ENCODE assay signal across 20 cellular contexts in genomic region chr19:8536282-8536681, GRCh38. TPM values are rescaled to one million over a fixed set of nuclear protein-coding genes. Genes with fewer than 3 reads are reported as not detected.
DNase-seq lines count a peak whose midpoint lies in the region; ATAC-seq, FAIRE-seq and TF ChIP-seq lines count a peak whose summit lies in the region.
"Had no signal": no experiment of that assay in that cellular context is flagged by ENCODE, and none has a peak within 500 bp of the region (broad histone marks: within the 10 kb centered on the region; RNA-seq: fewer than 3 reads in every experiment).

No MANE protein-coding gene starts in this region.

- no peaks in the 10 kb centered on the region for H3K4me1 Mint-ChIP-seq in CD8-positive, alpha-beta T cell (ENCODE audit: low read depth)
- 0 out of 4 replicates have a peak, but pooled peaks cover 0 to 5% of the 10 kb centered on the region in 2 experiments for H3K4me1 Mint-ChIP-seq in H9

- POLR2A ChIA-PET in CD8-positive, alpha-beta T cell (lab: Charles Lee), result no interaction called here
- POLR2A ChIA-PET in H1 (lab: Charles Lee; ENCODE audit: partially characterized antibody), result no interaction called here

- TF ChIP-seq POLR2A in H1 (IDR thresholded peaks at IDR 0.05; ENCODE audit: control extremely low read depth in 1 of 2, low read depth in 2 of 2, low read length in 2 of 2), result no peak

- H3K14ac ChIP-seq in H9 (ENCODE audit: insufficient read depth, low read length) (no peak overlapping the region), H1 (ENCODE audit: insufficient read length) (no peak overlapping the region)

- H2BK15ac ChIP-seq in H9 (ENCODE audit: low read depth, low read length) (no peak overlapping the region), H1 (ENCODE audit: low read length) (no peak overlapping the region)

- H3K4me1 ChIP-seq in CD8-positive, alpha-beta T cell (ENCODE audit: insufficient read depth, low read length), result no peaks in the 10 kb centered on the region
- H3K4me1 ChIP-seq in H9 (ENCODE audit: insufficient read depth, low read length) (no peaks in the 10 kb centered on the region), H1 (replicated peaks in 1 of 4; ENCODE audit: control insufficient read depth in 3 of 4, insufficient read depth in 4 of 4, low read length in 3 of 4) (0 out of 7 replicates have a peak, but pooled peaks cover 0 to 3% (median 0%) of the 10 kb centered on the region in 4 experiments), neutrophil (ENCODE audit: control insufficient read depth in 1 of 2, insufficient read depth in 1 of 2, low read depth in 1 of 2, low read length in 1 of 2) (peaks cover 14% of the 10 kb centered on the region in 2 experiments)
- H3K4me1 ChIP-seq: SJSA1 had no signal

- H3K79me1 ChIP-seq in H9 (ENCODE audit: insufficient read depth, low read depth, low read length, poor library complexity, severe bottlenecking) (no peaks in the 10 kb centered on the region), H1 (ENCODE audit: low read depth, low read length) (no peaks in the 10 kb centered on the region)

- no peak overlapping the region for H3K27ac ChIP-seq in CD8-positive, alpha-beta T cell (ENCODE audit: low read depth, low read length)
- no peak overlapping the region for H3K27ac ChIP-seq in H9 (ENCODE audit: insufficient read length, low read depth, low read length)
- no peak overlapping the region for H3K27ac ChIP-seq in H1 (ENCODE audit: low read depth, low read length)
- peak overlapping the region; percentile 50 for H3K27ac ChIP-seq in neutrophil
- H3K27ac ChIP-seq: Peyer's patch, SJSA1 had no signal

- H3K9me3 ChIP-seq in CD8-positive, alpha-beta T cell (ENCODE audit: low read length), result no peaks in the 10 kb centered on the region
- H3K9me3 ChIP-seq in H9 (ENCODE audit: control insufficient read depth, low read depth, low read length), result no peaks in the 10 kb centered on the region
- no peaks in the 10 kb centered on the region for H3K9me3 ChIP-seq in H1 (ENCODE audit: insufficient read depth in 2 of 2, low read depth in 1 of 2, low read length in 1 of 2)
- peaks cover 14% of the 10 kb centered on the region for H3K9me3 ChIP-seq in neutrophil
- H3K9me3 ChIP-seq: Peyer's patch, SJSA1 had no signal

- H3K27me3 Mint-ChIP-seq in CD8-positive, alpha-beta T cell (ENCODE audit: low read depth), result no peaks in the 10 kb centered on the region
- H3K27me3 Mint-ChIP-seq in H9 (ENCODE audit: low read depth), result peaks cover 2% of the 10 kb centered on the region
- H3K27me3 Mint-ChIP-seq: CD4-positive, alpha-beta T cell had no signal

- TF ChIP-seq RAD21 in H1 (IDR thresholded peaks at IDR 0.05 in 1 of 2, conservative IDR thresholded peaks at IDR 0.05 in 1 of 2; ENCODE audit: low read depth in 2 of 2, low read length in 2 of 2), result no peak

- no peak for FAIRE-seq in H1 (lab: Jason Lieb, UNC)
- FAIRE-seq: GM12878, K562 had no signal

- H2AK5ac ChIP-seq in H9 (ENCODE audit: insufficient read length, low read length) (no peak overlapping the region), H1 (ENCODE audit: low read depth, low read length) (no peak overlapping the region)

- no peaks in the 10 kb centered on the region for H3K9me3 Mint-ChIP-seq in CD8-positive, alpha-beta T cell
- no peaks in the 10 kb centered on the region for H3K9me3 Mint-ChIP-seq in H9
- H3K9me3 Mint-ChIP-seq: CD4-positive, alpha-beta T cell had no signal

- H3K4me2 ChIP-seq in H9 (ENCODE audit: insufficient read depth, insufficient read length, low read length) (no peak overlapping the region), H1 (ENCODE audit: insufficient read depth in 1 of 2, low read depth in 2 of 2, low read length in 2 of 2) (no peak overlapping the region)

- H3K79me2 ChIP-seq in H9 (ENCODE audit: insufficient read depth, low read length) (no peaks in the 10 kb centered on the region), H1 (ENCODE audit: control insufficient read depth in 1 of 2, insufficient read depth in 2 of 2, low read length in 2 of 2) (no peaks in the 10 kb centered on the region)

- no peaks in the 10 kb centered on the region for H3K27me3 ChIP-seq in CD8-positive, alpha-beta T cell (ENCODE audit: insufficient read depth, low read length)
- H3K27me3 ChIP-seq in H9 (ENCODE audit: insufficient read depth, low read length) (no peaks in the 10 kb centered on the region), H1 (replicated peaks in 1 of 4; ENCODE audit: control insufficient read depth in 3 of 4, extremely low read depth in 1 of 4, insufficient read depth in 3 of 4, low read length in 3 of 4) (no peaks in the 10 kb centered on the region), neutrophil (no peaks in the 10 kb centered on the region)
- H3K27me3 ChIP-seq: Peyer's patch, SJSA1 had no signal

- H2BK120ac ChIP-seq in H9 (ENCODE audit: low read depth, low read length, poor library complexity, severe bottlenecking), result no peak overlapping the region
- no peak overlapping the region for H2BK120ac ChIP-seq in H1 (replicated peaks; ENCODE audit: low read depth, low read length)

- CTCF ChIA-PET in CD8-positive, alpha-beta T cell (lab: Charles Lee), result no interaction called here
- CTCF ChIA-PET in H1 (lab: Charles Lee; ENCODE audit: partially characterized antibody), result no interaction called here

- no peak overlapping the region for H3K4me3 Mint-ChIP-seq in CD8-positive, alpha-beta T cell
- H3K4me3 Mint-ChIP-seq in H9, result no peak overlapping the region
- H3K4me3 Mint-ChIP-seq: CD4-positive, alpha-beta T cell had no signal

- H3K56ac ChIP-seq in H9 (ENCODE audit: insufficient read length, low read depth, low read length), result no peak overlapping the region
- no peak overlapping the region for H3K56ac ChIP-seq in H1 (replicated peaks; ENCODE audit: insufficient read length, low read depth, low read length)

- no peak overlapping the region for H2AFZ ChIP-seq in H9 (ENCODE audit: low read length)
- H2AFZ ChIP-seq in H1 (ENCODE audit: low read length), result no peak overlapping the region

- H2BK20ac ChIP-seq in H9 (ENCODE audit: low read depth, low read length, poor library complexity, severe bottlenecking) (no peak overlapping the region), H1 (ENCODE audit: low read length) (no peak overlapping the region)

- H3K36me3 ChIP-seq in CD8-positive, alpha-beta T cell (ENCODE audit: insufficient read depth, low read length), result no peaks in the 10 kb centered on the region
- 0 out of 8 replicates have a peak, but pooled peaks cover 0 to 3% (median 0%) of the 10 kb centered on the region in 4 experiments for H3K36me3 ChIP-seq in H1 (ENCODE audit: control insufficient read depth in 2 of 4, insufficient read depth in 4 of 4, low read length in 3 of 4)
- peaks cover 100% of the 10 kb centered on the region for H3K36me3 ChIP-seq in neutrophil
- H3K36me3 ChIP-seq: Peyer's patch, SJSA1 had no signal

- H3K23me2 ChIP-seq in H9 (ENCODE audit: insufficient read length, low read depth, low read length, poor library complexity, severe bottlenecking) (no peaks in the 10 kb centered on the region), H1 (ENCODE audit: low read depth, low read length) (no peaks in the 10 kb centered on the region; the same call in 1 of the 2 replicates)

- H3K4ac ChIP-seq in H9 (ENCODE audit: low read depth, low read length) (no peak overlapping the region), H1 (replicated peaks; ENCODE audit: insufficient read length, low read depth, low read length) (no peak overlapping the region)

- intact Hi-C loops in CD8-positive, alpha-beta T cell (cut with DNase I, micrococcal nuclease), result no loop called here

- no peak for TF ChIP-seq CTCF in CD8-positive, alpha-beta T cell (IDR thresholded peaks at IDR 0.05)
- no peak for TF ChIP-seq CTCF in H9 (conservative IDR thresholded peaks at IDR 0.05)
- TF ChIP-seq CTCF in H1 (IDR thresholded peaks at IDR 0.05; ENCODE audit: control extremely low read depth in 1 of 3, insufficient read depth in 1 of 3, low read depth in 1 of 3, low read length in 3 of 3), result no peak
- no peak for TF ChIP-seq CTCF in neutrophil (IDR thresholded peaks at IDR 0.05)

- WGBS in H9 (ENCODE audit: extremely low coverage, insufficient read length, low lambda C conversion rate), result no CpG with 5 or more reads among the region's 22 CpGs
- WGBS in H1 (ENCODE audit: extremely low coverage in 1 of 2, insufficient coverage in 1 of 2, insufficient read length in 1 of 2, insufficient replicate concordance in 2 of 2, low coverage in 1 of 2, low lambda C conversion rate in 2 of 2, missing lambda C conversion rate in 1 of 2), 2 experiments, result 94% methylated on average over 17 of the region's 22 CpGs; no CpG with 5 or more reads in 1 of the 2 experiments

- H2BK12ac ChIP-seq in H9 (ENCODE audit: insufficient read length, low read depth, low read length), result no peak overlapping the region
- H2BK12ac ChIP-seq in H1 (ENCODE audit: low read depth, low read length), result no peak overlapping the region

- H2BK5ac ChIP-seq in H9 (ENCODE audit: insufficient read length, low read length), result no peak overlapping the region
- H2BK5ac ChIP-seq in H1 (ENCODE audit: low read depth, low read length), result no peak overlapping the region

- H3K18ac ChIP-seq in H9 (ENCODE audit: insufficient read length, low read depth, low read length) (no peak overlapping the region), H1 (ENCODE audit: extremely low read depth, low read length) (no peak overlapping the region)

- H3K27ac Mint-ChIP-seq in CD8-positive, alpha-beta T cell, result peak overlapping the region; percentile 24
- H3K27ac Mint-ChIP-seq in H9, result peak overlapping the region in 2 of 3 experiments; percentile 14 to 62; a peak in 3 of 7 replicates
- H3K27ac Mint-ChIP-seq: CD4-positive, alpha-beta T cell had no signal

- H4K8ac ChIP-seq in H9 (replicated peaks; ENCODE audit: insufficient read length, low read depth, low read length), result no peak overlapping the region
- H4K8ac ChIP-seq in H1 (ENCODE audit: extremely low read depth, insufficient read depth, low read length), result peak overlapping the region; percentile 45

- H4K20me1 ChIP-seq in H9 (ENCODE audit: control insufficient read depth, insufficient read depth, insufficient read length) (no peaks in the 10 kb centered on the region), H1 (replicated peaks in 1 of 2; ENCODE audit: control insufficient read depth in 1 of 2, insufficient read depth in 2 of 2, low read length in 2 of 2) (peaks cover 0 to 2% of the 10 kb centered on the region in 2 experiments)

- H3K23ac ChIP-seq in H9 (ENCODE audit: insufficient read length, low read depth, low read length), result no peak overlapping the region
- H3K23ac ChIP-seq in H1 (ENCODE audit: insufficient read length), result no peak overlapping the region

- H3T11ph ChIP-seq in H9 (ENCODE audit: low read length), result no peak overlapping the region

- H3K4me3 ChIP-seq in CD8-positive, alpha-beta T cell (ENCODE audit: low read depth, low read length), result no peak overlapping the region
- no peak overlapping the region for H3K4me3 ChIP-seq in H1 (ENCODE audit: extremely low read depth in 1 of 4, insufficient read depth in 2 of 4, low read depth in 3 of 4, low read length in 4 of 4)
- no peak overlapping the region for H3K4me3 ChIP-seq in neutrophil (ENCODE audit: low read depth in 1 of 2, low read length in 1 of 2)
- H3K4me3 ChIP-seq: GM12878, K562, Peyer's patch, SJSA1 had no signal

- no peak for TF ChIP-seq EP300 in H1 (IDR thresholded peaks at IDR 0.05; ENCODE audit: borderline replicate concordance in 1 of 2, low read depth in 2 of 2, low read length in 2 of 2)

- no peak overlapping the region for H3K9ac ChIP-seq in H9 (ENCODE audit: extremely low read depth, insufficient read length, low read length)
- no peak overlapping the region for H3K9ac ChIP-seq in H1 (replicated peaks in 1 of 4; ENCODE audit: extremely low read depth in 1 of 4, low read depth in 3 of 4, low read length in 3 of 4)

- DNase-seq in CD8-positive, alpha-beta T cell, result no peak
- no peak for DNase-seq in H9
- no peak for DNase-seq in H1 (ENCODE audit: low read depth in 1 of 2, low spot score in 2 of 2)
- DNase-seq in dedifferentiated amniotic fluid mesenchymal stem cell (ENCODE audit: extremely low spot score), result no peak
- no peak for DNase-seq in NCI-H226
- no peak for DNase-seq in NCI-H446 treated with DMSO at 0.1 percent for 48 hours (lab: John Stamatoyannopoulos, UW)
- DNase-seq: CD4-positive, alpha-beta T cell; DMS53; EL; GOT3; NCI-H1105; NCI-H2081 treated with DMSO at 0.1 percent for 48 hours; NCI-H510A; NCI-H748 treated with DMSO at 0.1 percent for 48 hours; NK-92 treated with Interleukin-12 subunit alpha and Interleukin-12 subunit beta, amount 100 ng/mL, for 24 hours; Peyer's patch had no signal

- no peak overlapping the region for H4K91ac ChIP-seq in H9 (ENCODE audit: insufficient read length, low read depth, low read length)
- no peak overlapping the region for H4K91ac ChIP-seq in H1 (replicated peaks; ENCODE audit: insufficient read length, low read length)

- no peak for ATAC-seq in CD8-positive, alpha-beta T cell
- ATAC-seq: GM12878, K562 had no signal

- H4K5ac ChIP-seq in H9 (ENCODE audit: insufficient read length, low read depth, low read length) (no peak overlapping the region), H1 (ENCODE audit: insufficient read length, low read depth, low read length) (no peak overlapping the region)

- peaks cover 40% of the 10 kb centered on the region for H3K36me3 Mint-ChIP-seq in CD8-positive, alpha-beta T cell
- H3K36me3 Mint-ChIP-seq in H9 (ENCODE audit: insufficient read depth in 1 of 3, low read depth in 3 of 3), result no peaks in the 10 kb centered on the region; a peak in 1 of 7 replicates

RNA-seq across cellular contexts. Expression of gene ZNF414, which starts 22.3 kb away (rescaled TPM):
- total RNA-seq in CD8-positive, alpha-beta T cell, result 10 to 100 TPM; 26.3 to 33.1 TPM
- 29.3 and 38.1 TPM in 2 replicates for total RNA-seq in H9 (2021)
- 23.6 and 26.8 TPM in 2 replicates for total RNA-seq in H1 (2021; fragmentation: NEBNext Ultra II Directional; extraction: Animal tissue kit (Norgen Biotek cat#: 25700))
- 9.7 and 21.4 TPM in 2 replicates for polyA plus RNA-seq in H1 (2011; rRNA removed)
- 8.3 TPM for polyA plus RNA-seq in H1 (2011; cell fraction: cytosol; rRNA removed)
- 27.5 TPM for polyA plus RNA-seq in H1 (2011; cell fraction: nucleus; rRNA removed)
- polyA plus RNA-seq in H1 (2012, experiment 1 of 2), result 9.8 to 38.9 TPM (median 29.3 TPM) in 4 replicates
- 39.1 TPM for polyA plus RNA-seq in H1 (2012, experiment 2 of 2)
- 25.1 TPM for polyA plus RNA-seq in H1 (2013, experiment 1 of 2)
- 24.7 TPM for polyA plus RNA-seq in H1 (2013, experiment 2 of 2)
- polyA minus RNA-seq in H1 (2011; rRNA and poly(A)+ RNA removed), result 3.3 and 5.1 TPM in 2 replicates
- polyA minus RNA-seq in H1 (2011; cell fraction: cytosol; rRNA and poly(A)+ RNA removed), result 21.7 TPM
- polyA minus RNA-seq in H1 (2011; cell fraction: nucleus; rRNA and poly(A)+ RNA removed), result 17.1 TPM

RNA-seq across cellular contexts. Expression of gene PRAM1, which starts 33.8 kb away (rescaled TPM):
- 1 to 10 TPM; 1.8 to 1.9 TPM for total RNA-seq in CD8-positive, alpha-beta T cell
- 0.44 TPM in 2 replicates for total RNA-seq in H9 (2021)
- total RNA-seq in H1 (2021; fragmentation: NEBNext Ultra II Directional; extraction: Animal tissue kit (Norgen Biotek cat#: 25700)), result 0.23 and 0.43 TPM in 2 replicates
- polyA plus RNA-seq in H1 (2011; rRNA removed), result 0.06 and 0.17 TPM in 2 replicates
- 0.21 TPM for polyA plus RNA-seq in H1 (2011; cell fraction: cytosol; rRNA removed)
- polyA plus RNA-seq in H1 (2011; cell fraction: nucleus; rRNA removed), result 0.83 TPM
- 0.21 to 0.47 TPM (median 0.39 TPM) in 4 replicates for polyA plus RNA-seq in H1 (2012, experiment 1 of 2)
- not detected for polyA plus RNA-seq in H1 (2012, experiment 2 of 2)
- 0.24 TPM for polyA plus RNA-seq in H1 (2013, experiment 1 of 2)
- 0.31 TPM for polyA plus RNA-seq in H1 (2013, experiment 2 of 2)
- polyA minus RNA-seq in H1 (2011; rRNA and poly(A)+ RNA removed), result not detected in 2 replicates
- polyA minus RNA-seq in H1 (2011; cell fraction: cytosol; rRNA and poly(A)+ RNA removed), result not detected
- polyA minus RNA-seq in H1 (2011; cell fraction: nucleus; rRNA and poly(A)+ RNA removed), result not detected
- total RNA-seq: SJSA1 had no signal

RNA-seq across cellular contexts. Expression of gene MYO1F, which starts 41.0 kb away (rescaled TPM):
- 10 to 100 TPM; 75.7 to 76.8 TPM for total RNA-seq in CD8-positive, alpha-beta T cell
- 1.0 and 1.2 TPM in 2 replicates for total RNA-seq in H9 (2021)
- total RNA-seq in H1 (2021; fragmentation: NEBNext Ultra II Directional; extraction: Animal tissue kit (Norgen Biotek cat#: 25700)), result 2.2 and 4.6 TPM in 2 replicates
- 1.4 and 3.1 TPM in 2 replicates for polyA plus RNA-seq in H1 (2011; rRNA removed)
- 1.6 TPM for polyA plus RNA-seq in H1 (2011; cell fraction: cytosol; rRNA removed)
- 2.8 TPM for polyA plus RNA-seq in H1 (2011; cell fraction: nucleus; rRNA removed)
- polyA plus RNA-seq in H1 (2012, experiment 1 of 2), result 6.5 to 9.2 TPM (median 8.1 TPM) in 4 replicates
- 2.3 TPM for polyA plus RNA-seq in H1 (2012, experiment 2 of 2)
- 3.7 TPM for polyA plus RNA-seq in H1 (2013, experiment 1 of 2)
- 3.5 TPM for polyA plus RNA-seq in H1 (2013, experiment 2 of 2)
- polyA minus RNA-seq in H1 (2011; rRNA and poly(A)+ RNA removed), result 3.1 and 5.2 TPM in 2 replicates
- polyA minus RNA-seq in H1 (2011; cell fraction: cytosol; rRNA and poly(A)+ RNA removed), result 2.1 TPM
- 3.9 TPM for polyA minus RNA-seq in H1 (2011; cell fraction: nucleus; rRNA and poly(A)+ RNA removed)

Comparison
In these comparisons a context has a peak if more than half of its experiments do, and no peak if none do; other contexts are left out.
1. RNA of gene MYO1F, which starts 41.0 kb away (total RNA-seq): 75.7 to 76.8 TPM in CD8-positive, alpha-beta T cell; 2.2 to 4.6 TPM in H1 and 1.0 to 1.2 TPM in H9; every median in the first group is over 10 times any median in the second.